Comparison of ENCODE assay signal across 11 cellular contexts in the genomic region with DNA sequence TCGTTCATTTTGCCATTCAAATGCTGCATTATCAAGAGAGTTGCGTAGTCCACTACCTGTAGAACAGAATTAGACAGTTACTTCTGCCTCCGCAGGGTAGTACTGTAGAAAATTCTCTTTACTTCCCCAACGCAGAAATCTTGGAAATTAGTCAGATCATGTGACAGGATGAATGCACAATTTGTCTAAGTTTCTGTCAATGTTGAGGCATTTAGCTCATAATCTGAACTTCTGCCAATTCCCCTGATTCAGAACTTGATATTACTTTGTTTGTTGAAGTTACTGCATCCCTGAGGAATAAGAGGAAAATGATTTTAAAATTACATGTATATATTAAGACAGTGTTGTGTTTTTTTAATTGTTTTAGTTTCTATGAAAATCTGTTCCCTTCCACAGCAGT.
DNase-seq lines count a peak whose midpoint lies in the region; ATAC-seq, FAIRE-seq and TF ChIP-seq lines count a peak whose summit lies in the region.
"Had no signal": no experiment of that assay in that cellular context is flagged by ENCODE, and none has a peak within 500 bp of the region (broad histone marks: within the 10 kb centered on the region; RNA-seq: fewer than 3 reads in every experiment).

No MANE protein-coding gene starts in this region.

- ATAC-seq in pancreas (peak; percentile 38 to 65 (median 60)), GM21528 (IDR thresholded peaks at IDR 0.05; ENCODE audit: low FRiP score, unreplicated experiment) (no peak), upper lobe of right lung (no peak)

- no peak for TF ChIP-seq EP300 in ovary (IDR thresholded peaks at IDR 0.05)

- TF ChIP-seq CTCF in VCaP (conservative IDR thresholded peaks at IDR 0.05), result no peak
- TF ChIP-seq CTCF in fibroblast of the aortic adventitia (IDR thresholded peaks at IDR 0.05; ENCODE audit: insufficient read depth, low read length), result no peak
- no peak for TF ChIP-seq CTCF in pancreas (IDR thresholded peaks at IDR 0.05)
- no peak for TF ChIP-seq CTCF in ovary (IDR thresholded peaks at IDR 0.05)
- TF ChIP-seq CTCF in upper lobe of right lung (IDR thresholded peaks at IDR 0.05), result no peak
- TF ChIP-seq CTCF in PC-9 (conservative IDR thresholded peaks at IDR 0.05), result no peak

- H2AFZ ChIP-seq in PC-9, result no peak overlapping the region

- CTCF ChIA-PET in PC-9 (lab: Charles Lee), result no interaction called here

- intact Hi-C loops in pancreas (cut with DNase I), result no loop called here
- intact Hi-C loops in ovary (cut with DNase I), result no loop called here
- intact Hi-C loops in upper lobe of right lung (cut with DNase I), result no loop called here
- intact Hi-C loops in PC-9 (cut with micrococcal nuclease; ENCODE audit: unreplicated experiment), result no loop called here

- H3K4me3 ChIP-seq in fibroblast of the aortic adventitia (ENCODE audit: low read depth, low read length), result no peak overlapping the region
- no peak overlapping the region for H3K4me3 ChIP-seq in pancreas
- H3K4me3 ChIP-seq in ovary, result no peak overlapping the region
- H3K4me3 ChIP-seq in upper lobe of right lung, result no peak overlapping the region
- H3K4me3 ChIP-seq in PC-9, result no peak overlapping the region

- H3K4me1 ChIP-seq in pancreas (peaks cover 9 to 14% (median 12%) of the 10 kb centered on the region in 3 donors), ovary (ENCODE audit: insufficient read depth) (peaks cover 6% of the 10 kb centered on the region), upper lobe of right lung (peaks cover 10% of the 10 kb centered on the region), PC-9 (replicated peaks; ENCODE audit: insufficient read depth) (no peaks in the 10 kb centered on the region)

- POLR2A ChIA-PET in PC-9 (lab: Charles Lee; ENCODE audit: unreplicated experiment), result no interaction called here

- WGBS in pancreas, 2 donors, result 44 to 46% methylated on average over 4 of the region's 4 CpGs
- 49 to 83% (median 71%) methylated on average over 4 of the region's 4 CpGs for WGBS in ovary, 3 donors

- no peaks in the 10 kb centered on the region; the same call in 1 of the 2 replicates for H4K20me1 ChIP-seq in PC-9 (ENCODE audit: insufficient read depth)

- no TSS peak for BruUV-seq in PC-9 (replicated peaks; lab: Mats Ljungman, UMichigan)

- H3K79me2 ChIP-seq in PC-9 (ENCODE audit: low read depth), result no peaks in the 10 kb centered on the region

- no peaks in the 10 kb centered on the region for H3F3A ChIP-seq in PC-9 (ENCODE audit: insufficient read depth, low read depth)

- H3K27me3 ChIP-seq in pancreas (no peaks in the 10 kb centered on the region), ovary (no peaks in the 10 kb centered on the region), upper lobe of right lung (no peaks in the 10 kb centered on the region), PC-9 (ENCODE audit: insufficient read depth, low read depth) (no peaks in the 10 kb centered on the region)

- FAIRE-seq in pancreas (lab: Jason Lieb, UNC), result no peak

- H3K9me3 ChIP-seq in pancreas (no peaks in the 10 kb centered on the region), ovary (no peaks in the 10 kb centered on the region), upper lobe of right lung (no peaks in the 10 kb centered on the region), PC-9 (ENCODE audit: insufficient read depth, low read depth) (no peaks in the 10 kb centered on the region)

- no peak for TF ChIP-seq POLR2A in ovary (IDR thresholded peaks at IDR 0.05)

- H3K9me2 ChIP-seq in PC-9 (ENCODE audit: insufficient read depth), result no peaks in the 10 kb centered on the region

- DNase-seq in HCEC 1CT (peak; percentile 79), fibroblast of the aortic adventitia (ENCODE audit: low read depth) (peak; percentile 95), pancreas (no peak), ovary (no peak), upper lobe of right lung (no peak), PC-9 (no peak)
- DNase-seq: activated CD4-positive, alpha-beta memory T cell treated with anti-CD3 and anti-CD28 coated beads for 36 hours; KBM-7; SIG-M5 had no signal

- no peak overlapping the region for H3K4me2 ChIP-seq in PC-9

- H3K36me3 ChIP-seq in pancreas (no peaks in the 10 kb centered on the region), ovary (no peaks in the 10 kb centered on the region), upper lobe of right lung (peaks cover 2% of the 10 kb centered on the region), PC-9 (ENCODE audit: low read depth) (no peaks in the 10 kb centered on the region)

- peak overlapping the region; percentile 66 for H3K27ac ChIP-seq in VCaP
- H3K27ac ChIP-seq in pancreas, result peak overlapping the region in 2 of 4 donors; percentile 13 to 44
- no peak overlapping the region for H3K27ac ChIP-seq in ovary
- no peak overlapping the region for H3K27ac ChIP-seq in upper lobe of right lung
- H3K27ac ChIP-seq in PC-9, result no peak overlapping the region

Comparison
In these comparisons a context has a peak if more than half of its experiments do, and no peak if none do; other contexts are left out.
1. DNase-seq: peak in HCEC 1CT (single experiment) and fibroblast of the aortic adventitia (single experiment); none in pancreas (0 of 6), ovary (0 of 5), upper lobe of right lung (single experiment) and PC-9 (0 of 2).
2. ATAC-seq: peak in pancreas (4 of 4); none in GM21528 (single experiment) and upper lobe of right lung (single experiment).